In genomic region chr3:35523838-35524237, GRCh38 we compare ENCODE assay signal across 27 cellular contexts.
DNase-seq lines count a peak whose midpoint lies in the region; ATAC-seq and TF ChIP-seq lines count a peak whose summit lies in the region.
"Had no signal": no experiment of that assay in that cellular context is flagged by ENCODE, and none has a peak within 500 bp of the region (broad histone marks: within the 10 kb centered on the region; RNA-seq: fewer than 3 reads in every experiment).

No MANE protein-coding gene starts in this region.

- no peak overlapping the region for H3K9ac ChIP-seq in SK-N-SH

- TF ChIP-seq EP300 in SK-N-SH (IDR thresholded peaks at IDR 0.05; ENCODE audit: borderline replicate concordance in 1 of 2, low read depth in 1 of 2, low read length in 1 of 2) = no peak

- H3K4me3 ChIP-seq in SK-N-SH (ENCODE audit: low read depth in 2 of 2, low read length in 1 of 2) = no peak overlapping the region
- no peak overlapping the region for H3K4me3 ChIP-seq in mesodermal cell (ENCODE audit: extremely low read depth, insufficient read depth, low read length, poor library complexity, severe bottlenecking)
- H3K4me3 ChIP-seq: thyroid gland had no signal

- ATAC-seq in SK-N-SH treated with all-trans-retinoic acid at 6 μM for 48 hours = no peak
- ATAC-seq: stimulated activated naive CD8-positive, alpha-beta T cell treated with anti-CD3 and anti-CD28 coated beads, Interleukin-15, Interleukin-2, amounts not matched to agents 100 U/mL and 50 U/mL, for 24 hours had no signal

- WGBS in SK-N-SH (ENCODE audit: low lambda C conversion rate) = 62% methylated on average over 4 of the region's 4 CpGs
- 90% methylated on average over 2 of the region's 4 CpGs; no CpG with 5 or more reads in 1 of the 2 experiments for WGBS in mesodermal cell (ENCODE audit: insufficient coverage in 2 of 2), 2 experiments

- no peaks in the 10 kb centered on the region for H4K20me1 ChIP-seq in SK-N-SH (ENCODE audit: insufficient read depth)

- H3K27me3 ChIP-seq in SK-N-SH (ENCODE audit: insufficient read depth) = no peaks in the 10 kb centered on the region
- H3K27me3 ChIP-seq: BE2C, thyroid gland had no signal

- no peaks in the 10 kb centered on the region for H3K9me3 ChIP-seq in SK-N-SH
- H3K9me3 ChIP-seq in mesodermal cell (ENCODE audit: control insufficient read depth, low read length) = no peaks in the 10 kb centered on the region
- H3K9me3 ChIP-seq: BE2C, thyroid gland had no signal

- H3K36me3 ChIP-seq in SK-N-SH (replicated peaks in 1 of 2; ENCODE audit: control insufficient read depth in 1 of 2, insufficient read depth in 2 of 2, low read length in 1 of 2) (no peaks in the 10 kb centered on the region), mesodermal cell (ENCODE audit: control insufficient read depth, insufficient read depth, low read length) (no peaks in the 10 kb centered on the region)
- H3K36me3 ChIP-seq: BE2C, thyroid gland had no signal

- no peaks in the 10 kb centered on the region for H3K9me2 ChIP-seq in SK-N-SH

- H3K4me2 ChIP-seq in SK-N-SH = no peak overlapping the region

- H3K27ac ChIP-seq in SK-N-SH (ENCODE audit: low read depth in 2 of 2, low read length in 1 of 2) = no peak overlapping the region
- H3K27ac ChIP-seq in mesodermal cell (ENCODE audit: low read depth, low read length, severe bottlenecking) = peak overlapping the region; percentile 25
- H3K27ac ChIP-seq: 22Rv1, thyroid gland had no signal

- H3K4me1 ChIP-seq in SK-N-SH (ENCODE audit: control insufficient read depth in 1 of 2, insufficient read depth in 2 of 2, low read depth in 1 of 2, low read length in 1 of 2) (peaks cover 0 to 3% of the 10 kb centered on the region in 2 experiments; a peak in 1 of 4 replicates), mesodermal cell (ENCODE audit: control insufficient read depth, insufficient read depth, low read length, poor library complexity, severe bottlenecking) (no peaks in the 10 kb centered on the region)
- H3K4me1 ChIP-seq: BE2C, thyroid gland had no signal

- no peak for TF ChIP-seq CTCF in SK-N-SH (IDR thresholded peaks at IDR 0.05)

- H3K79me2 ChIP-seq in SK-N-SH (ENCODE audit: insufficient read depth) = no peaks in the 10 kb centered on the region

- no peaks in the 10 kb centered on the region for H3F3A ChIP-seq in SK-N-SH (replicated peaks; ENCODE audit: insufficient read depth)

- no peak for TF ChIP-seq RAD21 in SK-N-SH (IDR thresholded peaks at IDR 0.05; ENCODE audit: low read length)

- CTCF ChIA-PET in SK-N-SH (lab: Yijun Ruan, JAX) = no interaction called here

- POLR2A ChIA-PET in SK-N-SH (lab: Yijun Ruan, JAX) = no interaction called here

- no peak overlapping the region for H2AFZ ChIP-seq in SK-N-SH (ENCODE audit: low read depth)

- DNase-seq in SK-N-SH = no peak
- peak; percentile 41 for DNase-seq in dermis blood vessel endothelial cell
- DNase-seq in occipital lobe (lab: John Stamatoyannopoulos, UW) = no peak
- no peak for DNase-seq in NCI-H526 treated with DMSO at 0.1 percent for 48 hours (lab: John Stamatoyannopoulos, UW)
- DNase-seq in NCI-H748 (lab: John Stamatoyannopoulos, UW; ENCODE audit: unreplicated experiment) = no peak
- DNase-seq in stimulated activated naive CD4-positive, alpha-beta T cell treated with Interleukin-2 at 50 U/mL for 16 hours (lab: John Stamatoyannopoulos, UW) = no peak
- DNase-seq: activated B cell treated with CpG ODN at 0.5 μM for 24 hours; activated CD4-positive, alpha-beta T cell treated with anti-CD3 and anti-CD28 coated beads, Interleukin-2, amount 50 U/mL, for 48 hours; activated effector memory CD4-positive, alpha-beta T cell treated with anti-CD3 and anti-CD28 coated beads, Interleukin-2, amount 50 U/mL, for 16 hours; BE2C; central memory CD4-positive, alpha-beta T cell; COR-L47; erythroblast; midbrain; NCI-H1048; NCI-H187; NCI-H774; nephron progenitor cell; Right ventricle myocardium superior; small intestine; stimulated activated CD4-positive, alpha-beta T cell treated with anti-CD3 and anti-CD28 coated beads, Interleukin-2, amount 100 ng/mL, for 48 hours; stimulated activated naive CD8-positive, alpha-beta T cell treated with anti-CD3 and anti-CD28 coated beads, Interleukin-15, Interleukin-2, amounts not matched to agents 100 U/mL and 50 U/mL, for 24 hours; SW 1271; thyroid gland had no signal

TF ChIP-seq in SK-N-SH treated with all-trans-retinoic acid at 6 μM for 48 hours, 23 proteins besides CTCF, POLR2A, EP300 and RAD21:
- TF ChIP-seq PPARA (CRISPR knock-in tag; IDR thresholded peaks at IDR 0.05; ENCODE audit: borderline replicate concordance) (no peak), GLIS3 (CRISPR knock-in tag; IDR thresholded peaks at IDR 0.05) (no peak), TCF4 (CRISPR knock-in tag; IDR thresholded peaks at IDR 0.05; ENCODE audit: borderline replicate concordance) (no peak), ISL1 (CRISPR knock-in tag; IDR thresholded peaks at IDR 0.05) (peak; percentile 51), CREB5 (CRISPR knock-in tag; IDR thresholded peaks at IDR 0.05; ENCODE audit: low read depth) (0 out of 2 replicates have a peak, but pooled peaks have one; percentile 51), ARNTL (CRISPR knock-in tag; IDR thresholded peaks at IDR 0.05; ENCODE audit: borderline replicate concordance, low read depth) (no peak), ZFP3 (CRISPR knock-in tag; IDR thresholded peaks at IDR 0.05) (no peak), ZNF8 (CRISPR knock-in tag; IDR thresholded peaks at IDR 0.05) (no peak), CSDC2 (CRISPR knock-in tag; IDR thresholded peaks at IDR 0.05) (no peak), ZNF565 (CRISPR knock-in tag; conservative IDR thresholded peaks at IDR 0.05; ENCODE audit: low read depth) (no peak), TOX (CRISPR knock-in tag; IDR thresholded peaks at IDR 0.05; ENCODE audit: borderline replicate concordance) (no peak), ZFP30 (CRISPR knock-in tag; IDR thresholded peaks at IDR 0.05) (no peak)

TF ChIP-seq in SK-N-SH, 30 proteins besides CTCF, POLR2A, EP300 and RAD21:
- TF ChIP-seq FOSL2 (IDR thresholded peaks at IDR 0.05; ENCODE audit: borderline replicate concordance, low read depth) (no peak), NFIC (IDR thresholded peaks at IDR 0.05; ENCODE audit: borderline replicate concordance) (no peak), TCF12 (IDR thresholded peaks at IDR 0.05) (no peak), MXI1 (IDR thresholded peaks at IDR 0.05; ENCODE audit: low read depth, low read length) (no peak), MAX (IDR thresholded peaks at IDR 0.05; ENCODE audit: low read depth) (no peak), GABPA (IDR thresholded peaks at IDR 0.05; ENCODE audit: low read depth) (no peak), NRF1 (IDR thresholded peaks at IDR 0.05; ENCODE audit: low read depth, low read length) (no peak), POLR2AphosphoS5 (IDR thresholded peaks at IDR 0.05; ENCODE audit: low read depth, low read length) (no peak), SMC3 (IDR thresholded peaks at IDR 0.05; ENCODE audit: low read depth, low read length) (no peak), TEAD4 (IDR thresholded peaks at IDR 0.05; ENCODE audit: borderline replicate concordance, insufficient read depth) (no peak), FOXM1 (IDR thresholded peaks at IDR 0.05; ENCODE audit: low read depth) (no peak), SIN3A (IDR thresholded peaks at IDR 0.05; ENCODE audit: borderline replicate concordance, low read depth, low read length) (no peak)
- TF ChIP-seq, protein P1, sequence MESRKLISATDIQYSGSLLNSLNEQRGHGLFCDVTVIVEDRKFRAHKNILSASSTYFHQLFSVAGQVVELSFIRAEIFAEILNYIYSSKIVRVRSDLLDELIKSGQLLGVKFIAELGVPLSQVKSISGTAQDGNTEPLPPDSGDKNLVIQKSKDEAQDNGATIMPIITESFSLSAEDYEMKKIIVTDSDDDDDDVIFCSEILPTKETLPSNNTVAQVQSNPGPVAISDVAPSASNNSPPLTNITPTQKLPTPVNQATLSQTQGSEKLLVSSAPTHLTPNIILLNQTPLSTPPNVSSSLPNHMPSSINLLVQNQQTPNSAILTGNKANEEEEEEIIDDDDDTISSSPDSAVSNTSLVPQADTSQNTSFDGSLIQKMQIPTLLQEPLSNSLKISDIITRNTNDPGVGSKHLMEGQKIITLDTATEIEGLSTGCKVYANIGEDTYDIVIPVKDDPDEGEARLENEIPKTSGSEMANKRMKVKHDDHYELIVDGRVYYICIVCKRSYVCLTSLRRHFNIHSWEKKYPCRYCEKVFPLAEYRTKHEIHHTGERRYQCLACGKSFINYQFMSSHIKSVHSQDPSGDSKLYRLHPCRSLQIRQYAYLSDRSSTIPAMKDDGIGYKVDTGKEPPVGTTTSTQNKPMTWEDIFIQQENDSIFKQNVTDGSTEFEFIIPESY (IDR thresholded peaks at IDR 0.05; ENCODE audit: borderline replicate concordance, low read depth) = no peak
- TF ChIP-seq, protein P2, sequence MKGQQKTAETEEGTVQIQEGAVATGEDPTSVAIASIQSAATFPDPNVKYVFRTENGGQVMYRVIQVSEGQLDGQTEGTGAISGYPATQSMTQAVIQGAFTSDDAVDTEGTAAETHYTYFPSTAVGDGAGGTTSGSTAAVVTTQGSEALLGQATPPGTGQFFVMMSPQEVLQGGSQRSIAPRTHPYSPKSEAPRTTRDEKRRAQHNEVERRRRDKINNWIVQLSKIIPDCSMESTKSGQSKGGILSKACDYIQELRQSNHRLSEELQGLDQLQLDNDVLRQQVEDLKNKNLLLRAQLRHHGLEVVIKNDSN (IDR thresholded peaks at IDR 0.05; ENCODE audit: borderline replicate concordance, low read depth) = no peak
